In the genomic region with DNA sequence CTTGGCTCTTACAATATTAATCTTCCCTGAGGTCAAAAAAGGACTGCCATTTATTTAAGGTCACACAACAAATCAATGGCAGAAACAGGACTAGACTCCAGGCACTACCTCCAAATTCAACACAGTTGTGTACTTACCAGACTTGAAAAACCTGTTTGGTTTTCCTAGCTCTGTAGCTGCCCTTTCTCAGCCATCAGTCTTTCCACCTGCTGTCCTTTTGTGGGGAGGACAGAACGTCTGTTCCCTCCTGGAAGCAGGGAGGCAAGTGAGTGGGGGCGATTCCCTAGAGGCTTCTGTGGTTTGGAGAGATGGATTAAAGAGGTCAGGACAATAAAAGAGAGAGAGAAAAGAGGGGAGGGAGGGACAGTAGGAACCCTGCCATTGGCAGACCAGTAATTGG, we compare ENCODE assay signal across 17 cellular contexts. TPM values are rescaled to one million over a fixed set of nuclear protein-coding genes. Genes with fewer than 3 reads are reported as not detected.
DNase-seq lines count a peak whose midpoint lies in the region; ATAC-seq and TF ChIP-seq lines count a peak whose summit lies in the region.
"Had no signal": no experiment of that assay in that cellular context is flagged by ENCODE, and none has a peak within 500 bp of the region (broad histone marks: within the 10 kb centered on the region; RNA-seq: fewer than 3 reads in every experiment).

No MANE protein-coding gene starts in this region.

- DNase-seq in LNCaP clone FGC (ENCODE audit: low read depth) (peak; percentile 85), NCI-H2196 treated with DMSO at 0.1 percent for 48 hours (lab: John Stamatoyannopoulos, UW; ENCODE audit: unreplicated experiment) (peak; percentile 82), endodermal cell (peak; percentile 47), T-helper 17 cell (no peak), neuronal stem cell (ENCODE audit: low spot score) (no peak), SHP77 treated with DMSO at 0.1 percent for 48 hours (lab: John Stamatoyannopoulos, UW) (no peak)
- DNase-seq in activated CD4-positive, alpha-beta T cell treated with anti-CD3 and anti-CD28 coated beads, Interleukin-2, amount 50 U/mL, for 1 hour = no peak
- DNase-seq: activated CD8-positive, alpha-beta T cell treated with anti-CD3 and anti-CD28 coated beads, Interleukin-2, amount 10 ng/mL, durations not matched to agents 7 days and 5 days; activated gamma-delta T cell treated with Interleukin-2 at 50 U/mL for 16 hours; Calu3; effector CD8-positive, alpha-beta T cell; midbrain; NCI-H1048; T1000; thyroid gland had no signal

- H2BK5ac ChIP-seq in neuronal stem cell (ENCODE audit: low read length) = no peak overlapping the region

- no peak for ATAC-seq in T-helper 17 cell
- ATAC-seq: activated CD8-positive, alpha-beta T cell treated with anti-CD3 and anti-CD28 coated beads, Interleukin-2, amount 10 ng/mL, durations not matched to agents 7 days and 5 days had no signal

- H2BK120ac ChIP-seq in neuronal stem cell (ENCODE audit: low read depth, low read length) = no peak overlapping the region

- H3K36me3 Mint-ChIP-seq in endodermal cell (ENCODE audit: low read depth) (no peaks in the 10 kb centered on the region), T-helper 17 cell (ENCODE audit: low read depth) (no peaks in the 10 kb centered on the region)
- H3K36me3 Mint-ChIP-seq: brain had no signal

- no peak overlapping the region for H2AK5ac ChIP-seq in neuronal stem cell (ENCODE audit: low read depth, low read length)

- H3K4me1 Mint-ChIP-seq in endodermal cell (peaks cover 24% of the 10 kb centered on the region), T-helper 17 cell (no peaks in the 10 kb centered on the region)
- H3K4me1 Mint-ChIP-seq: brain had no signal

- no peak overlapping the region for H2AFZ ChIP-seq in neuronal stem cell (ENCODE audit: low read length)

- no peaks in the 10 kb centered on the region for H3K79me1 ChIP-seq in neuronal stem cell (ENCODE audit: low read depth, low read length)

- no peak overlapping the region for H3K14ac ChIP-seq in neuronal stem cell (ENCODE audit: low read length)

- H3K4me3 ChIP-seq in LNCaP clone FGC (ENCODE audit: low read depth, low read length) (peak overlapping the region; percentile 37), endodermal cell (ENCODE audit: low read length) (no peak overlapping the region), neuronal stem cell (ENCODE audit: low read length in 2 of 2) (no peak overlapping the region)
- H3K4me3 ChIP-seq: thyroid gland had no signal

- peak overlapping the region; percentile 95 for H3K27ac ChIP-seq in 22Rv1
- H3K27ac ChIP-seq in endodermal cell (ENCODE audit: low read depth, low read length) = no peak overlapping the region
- no peak overlapping the region for H3K27ac ChIP-seq in neuronal stem cell (replicated peaks; ENCODE audit: low read length)
- H3K27ac ChIP-seq: thyroid gland had no signal

- no peaks in the 10 kb centered on the region for H3K9me3 Mint-ChIP-seq in endodermal cell
- H3K9me3 Mint-ChIP-seq: brain had no signal

- no peak overlapping the region for H3K18ac ChIP-seq in neuronal stem cell (ENCODE audit: low read length)

- H3K9me3 ChIP-seq in endodermal cell (ENCODE audit: control insufficient read depth, low read length) (no peaks in the 10 kb centered on the region), T-helper 17 cell (ENCODE audit: control insufficient read depth, low read length, poor library complexity, severe bottlenecking) (no peaks in the 10 kb centered on the region), neuronal stem cell (replicated peaks in 1 of 2; ENCODE audit: control insufficient read depth in 2 of 2, insufficient read depth in 1 of 2, low read depth in 1 of 2, low read length in 2 of 2) (no peaks in the 10 kb centered on the region)
- H3K9me3 ChIP-seq: thyroid gland had no signal

- H2BK15ac ChIP-seq in neuronal stem cell (ENCODE audit: low read length) = no peak overlapping the region

- no peak overlapping the region for H4K8ac ChIP-seq in neuronal stem cell (ENCODE audit: low read depth, low read length)

- no peak for TF ChIP-seq CTCF in 22Rv1 (IDR thresholded peaks at IDR 0.05)
- no peak for TF ChIP-seq CTCF in LNCaP clone FGC (IDR thresholded peaks at IDR 0.05; ENCODE audit: control insufficient read depth, extremely low read depth, insufficient read depth)
- no peak for TF ChIP-seq CTCF in endodermal cell (conservative IDR thresholded peaks at IDR 0.05)

- no peak overlapping the region for H3K9ac ChIP-seq in endodermal cell (ENCODE audit: extremely low read depth, low read length, poor library complexity, severe bottlenecking)
- no peak overlapping the region for H3K9ac ChIP-seq in neuronal stem cell (ENCODE audit: low read depth, low read length, poor library complexity)

- H3K36me3 ChIP-seq in endodermal cell (ENCODE audit: control insufficient read depth, insufficient read depth, low read length) (no peaks in the 10 kb centered on the region), neuronal stem cell (replicated peaks in 1 of 2; ENCODE audit: control insufficient read depth in 2 of 2, insufficient read depth in 2 of 2, low read length in 2 of 2) (no peaks in the 10 kb centered on the region)
- H3K36me3 ChIP-seq: thyroid gland had no signal

- H3K4me2 ChIP-seq in neuronal stem cell (ENCODE audit: insufficient read depth, low read length, poor library complexity, severe bottlenecking) = no peak overlapping the region

- WGBS in endodermal cell (ENCODE audit: insufficient coverage in 1 of 2, insufficient read length in 1 of 2), 2 experiments = 57 to 66% methylated on average over 1 to 2 of the region's 2 CpGs
- WGBS in neuronal stem cell (ENCODE audit: extremely low coverage in 2 of 2, insufficient read length in 2 of 2, insufficient replicate concordance in 1 of 2), 2 donors = no CpG with 5 or more reads among the region's 2 CpGs

- no peak overlapping the region for H3K23ac ChIP-seq in neuronal stem cell (ENCODE audit: low read depth, low read length, poor library complexity)

- H3K27me3 Mint-ChIP-seq in endodermal cell (ENCODE audit: insufficient read depth) = no peaks in the 10 kb centered on the region
- H3K27me3 Mint-ChIP-seq in T-helper 17 cell = no peaks in the 10 kb centered on the region

- H3K4me1 ChIP-seq in endodermal cell (ENCODE audit: control insufficient read depth, insufficient read depth, low read length) (peaks cover 4% of the 10 kb centered on the region), neuronal stem cell (ENCODE audit: control insufficient read depth in 2 of 2, insufficient read depth in 1 of 2, low read depth in 1 of 2, low read length in 2 of 2) (peaks cover 0 to 11% of the 10 kb centered on the region in 2 donors)
- H3K4me1 ChIP-seq: thyroid gland had no signal

- H3K4ac ChIP-seq in neuronal stem cell (ENCODE audit: low read length) = no peak overlapping the region

- H3K4me3 Mint-ChIP-seq in endodermal cell = no peak overlapping the region
- no peak overlapping the region for H3K4me3 Mint-ChIP-seq in T-helper 17 cell
- H3K4me3 Mint-ChIP-seq: activated CD8-positive, alpha-beta T cell treated with anti-CD3 and anti-CD28 coated beads, Interleukin-2, amount 10 ng/mL, durations not matched to agents 7 days and 5 days; brain had no signal

- H2BK12ac ChIP-seq in neuronal stem cell (ENCODE audit: low read length) = no peak overlapping the region

- H3K27ac Mint-ChIP-seq in endodermal cell = no peak overlapping the region
- no peak overlapping the region for H3K27ac Mint-ChIP-seq in T-helper 17 cell
- H3K27ac Mint-ChIP-seq: activated CD8-positive, alpha-beta T cell treated with anti-CD3 and anti-CD28 coated beads, Interleukin-2, amount 10 ng/mL, durations not matched to agents 7 days and 5 days had no signal

- no peaks in the 10 kb centered on the region for H3K27me3 ChIP-seq in endodermal cell (ENCODE audit: control insufficient read depth, insufficient read depth, low read length, poor library complexity, severe bottlenecking)
- no peaks in the 10 kb centered on the region for H3K27me3 ChIP-seq in neuronal stem cell (ENCODE audit: control insufficient read depth in 3 of 3, insufficient read depth in 3 of 3, low read depth in 1 of 3, low read length in 3 of 3)
- H3K27me3 ChIP-seq: thyroid gland had no signal

- no peak overlapping the region for H4K91ac ChIP-seq in neuronal stem cell (ENCODE audit: low read depth, low read length, poor library complexity)

RNA-seq across cellular contexts. Expression of a gene that starts 14.7 kb away (rescaled TPM):
- total RNA-seq in endodermal cell (10 to 100 TPM in 1 of 2 donors, 1 to 10 TPM in 1; 8.9 to 10.4 TPM), T-helper 17 cell (1 to 10 TPM; 3.7 to 4.8 TPM)
- 9.6 TPM for polyA plus RNA-seq in endodermal cell (2013, experiment 1 of 2)
- 8.4 TPM for polyA plus RNA-seq in endodermal cell (2013, experiment 2 of 2)
- polyA plus RNA-seq in neuronal stem cell (2013, experiment 1 of 2) = 7.8 TPM
- polyA plus RNA-seq in neuronal stem cell (2013, experiment 2 of 2) = 7.3 TPM

Comparison
In these comparisons a context has a peak if more than half of its experiments do, and no peak if none do; other contexts are left out.
1. DNase-seq: peak in LNCaP clone FGC (single experiment), NCI-H2196 treated with DMSO at 0.1 percent for 48 hours (single experiment) and endodermal cell (single experiment); none in activated CD4-positive, alpha-beta T cell treated with anti-CD3 and anti-CD28 coated beads, Interleukin-2, amount 50 U/mL, for 1 hour (single experiment), T-helper 17 cell (0 of 3), neuronal stem cell (single experiment) and SHP77 treated with DMSO at 0.1 percent for 48 hours (single experiment).